ENCODE assay signal across 20 cellular contexts in the genomic region with DNA sequence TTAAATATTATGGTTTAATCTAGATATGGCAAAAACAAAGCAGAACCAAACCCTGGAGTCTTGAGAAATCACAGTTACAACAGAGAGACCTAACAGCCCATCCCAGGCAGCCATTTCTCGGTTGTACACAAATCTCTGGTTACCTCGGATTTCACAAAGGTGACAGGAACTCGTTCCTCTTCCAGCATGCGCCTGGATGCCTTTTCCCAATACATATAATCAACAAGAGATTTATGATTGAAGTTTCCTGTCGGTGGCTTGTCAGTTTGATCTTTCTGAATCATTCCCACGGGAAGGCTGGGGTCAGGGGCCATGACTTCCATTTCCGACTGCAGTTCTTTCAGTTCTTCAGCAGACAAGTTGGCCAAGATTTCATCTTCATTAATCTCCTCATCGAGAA. TPM values are rescaled to one million over a fixed set of nuclear protein-coding genes. Genes with fewer than 3 reads are reported as not detected.
A peak's percentile ranks its signal among the peaks of the same experiment; 100 is the strongest.
DNase-seq lines count a peak whose midpoint lies in the region; ATAC-seq and TF ChIP-seq lines count a peak whose summit lies in the region.
"Had no signal": no experiment of that assay in that cellular context is flagged by ENCODE, and none has a peak within 500 bp of the region (broad histone marks: within the 10 kb centered on the region; RNA-seq: fewer than 3 reads in every experiment).

No MANE protein-coding gene starts in this region.

- POLR2A ChIA-PET in A673 (lab: Charles Lee; ENCODE audit: low non-redundant PET) = no interaction called here

- H3K36me3 ChIP-seq in left lung (no peaks in the 10 kb centered on the region), gastrocnemius medialis (no peaks in the 10 kb centered on the region), A673 (ENCODE audit: insufficient read depth, low read length, poor library complexity, severe bottlenecking) (no peaks in the 10 kb centered on the region)
- H3K36me3 ChIP-seq: tibial nerve had no signal

- H3K4me3 ChIP-seq in coronary artery (peak overlapping the region; percentile 22), left lung (no peak overlapping the region), gastrocnemius medialis (peak overlapping the region; percentile 25 to 54 (median 48)), A673 (ENCODE audit: low read depth, low read length, poor library complexity, severe bottlenecking) (no peak overlapping the region)
- H3K4me3 ChIP-seq: tibial nerve had no signal

- CTCF ChIA-PET in A673 (lab: Charles Lee) = interaction anchor here (0.6 kb wide), 1 partner anchor 182 kb away, joined by 3 read pairs; no protein-coding TSS in a partner anchor

- no peak for TF ChIP-seq POLR2A in gastrocnemius medialis (IDR thresholded peaks at IDR 0.05)

- DNase-seq in LHCN-M2 (ENCODE audit: low read depth) = peak; percentile 25
- no peak for DNase-seq in coronary artery (ENCODE audit: low spot score)
- no peak for DNase-seq in left lung
- DNase-seq in gastrocnemius medialis = peak; percentile 53 to 56
- DNase-seq in activated CD4-positive, alpha-beta T cell treated with anti-CD3 and anti-CD28 coated beads for 48 hours = no peak
- no peak for DNase-seq in A673 (ENCODE audit: low spot score)
- DNase-seq in NCI-H2196 treated with DMSO at 0.1 percent for 48 hours (lab: John Stamatoyannopoulos, UW; ENCODE audit: unreplicated experiment) = no peak
- no peak for DNase-seq in medulla oblongata (ENCODE audit: extremely low spot score)
- DNase-seq: activated CD4-positive, alpha-beta T cell treated with anti-CD3 and anti-CD28 coated beads for 4 hours; activated CD8-positive, alpha-beta memory T cell treated with anti-CD3 and anti-CD28 coated beads, Interleukin-2, amount 50 U/mL, for 4 hours; activated effector memory CD4-positive, alpha-beta T cell treated with anti-CD3 and anti-CD28 coated beads, Interleukin-2, amount 50 U/mL, for 16 hours; DMS79; erythroblast; IMR-90; mammary epithelial cell; natural killer cell; NCI-H1694 treated with DMSO at 0.1 percent for 48 hours; NCI-H446 treated with DMSO at 0.1 percent for 48 hours; NK-92 treated with Interleukin-12 subunit alpha and Interleukin-12 subunit beta, amount 100 ng/mL, for 24 hours had no signal

- H3K4me1 ChIP-seq in left lung (peaks cover 0 to 7% of the 10 kb centered on the region in 2 donors), gastrocnemius medialis (peaks cover 22 to 50% of the 10 kb centered on the region in 2 donors), A673 (ENCODE audit: insufficient read depth, low read length, poor library complexity, severe bottlenecking) (no peaks in the 10 kb centered on the region)

- BruUV-seq in A673 (replicated peaks; lab: Mats Ljungman, UMichigan) = no TSS peak

- intact Hi-C loops in left lung (cut with DNase I) (no loop called here), gastrocnemius medialis (cut with DNase I; ENCODE audit: low total_unique reads) (loop anchor here (1.0 to 10.0 kb wide), 6 partner anchors 21 to 1943 kb away; no protein-coding TSS in a partner anchor), A673 (cut with micrococcal nuclease; ENCODE audit: unreplicated experiment) (loop anchor here (2.0 kb wide), 1 partner anchor 185 kb away; no protein-coding TSS in a partner anchor)

- H3K27me3 ChIP-seq in left lung = no peaks in the 10 kb centered on the region
- no peaks in the 10 kb centered on the region for H3K27me3 ChIP-seq in gastrocnemius medialis
- H3K27me3 ChIP-seq in A673 (replicated peaks; ENCODE audit: insufficient read depth, low read depth, low read length, poor library complexity) = no peaks in the 10 kb centered on the region
- H3K27me3 ChIP-seq: tibial nerve had no signal

- TF ChIP-seq CTCF in coronary artery (IDR thresholded peaks at IDR 0.05) (no peak), left lung (IDR thresholded peaks at IDR 0.05) (no peak), gastrocnemius medialis (IDR thresholded peaks at IDR 0.05 in 4 of 5, conservative IDR thresholded peaks at IDR 0.05 in 1 of 5) (no peak), A673 (conservative IDR thresholded peaks at IDR 0.05; ENCODE audit: low read depth, low read length) (no peak)

- no peak overlapping the region for H3K27ac ChIP-seq in coronary artery
- H3K27ac ChIP-seq in left lung = no peak overlapping the region
- H3K27ac ChIP-seq in gastrocnemius medialis = peak overlapping the region; percentile 95 to 97 (median 96)
- H3K27ac ChIP-seq in A673 (ENCODE audit: low read depth, low read length, poor library complexity, severe bottlenecking) = no peak overlapping the region
- H3K27ac ChIP-seq: tibial nerve had no signal

- H3K9me3 ChIP-seq in left lung (no peaks in the 10 kb centered on the region), gastrocnemius medialis (no peaks in the 10 kb centered on the region), A673 (ENCODE audit: low read depth, low read length, poor library complexity, severe bottlenecking) (no peaks in the 10 kb centered on the region)
- H3K9me3 ChIP-seq: tibial nerve had no signal

- in situ Hi-C loops in gastrocnemius medialis (cut with MboI; ENCODE audit: low sequenced_read_pairs in 4 of 4) = no loop called here

- ATAC-seq in left lung (peak; percentile 21), gastrocnemius medialis (peak; percentile 52 to 64)
- ATAC-seq: natural killer cell had no signal

RNA-seq across cellular contexts. Expression of a gene that starts 0.4 kb away (rescaled TPM):
- total RNA-seq in LHCN-M2 (2014; rRNA removed) (0.90 and 4.6 TPM in 2 replicates), left lung (under 1 TPM; 0.18 to 0.26 TPM), gastrocnemius medialis (100 to 1,000 TPM in 3 of 4 donors, 10 to 100 TPM in 1; 31.0 to 194 (median 113) TPM), A673 (2021) (not detected in 2 replicates)
- 1.4 TPM for polyA plus RNA-seq in LHCN-M2 (2012)
- total RNA-seq: IMR-90, mammary epithelial cell, natural killer cell, tibial nerve had no signal
- polyA plus RNA-seq: IMR-90, mammary epithelial cell had no signal

RNA-seq across cellular contexts. Expression of a gene that starts 37.2 kb away (rescaled TPM):
- total RNA-seq in LHCN-M2 (2014; rRNA removed) (94.3 and 119 TPM in 2 replicates), left lung (100 to 1,000 TPM; 179 to 184 TPM), gastrocnemius medialis (100 to 1,000 TPM; 108 to 181 (median 145) TPM), A673 (2021) (23.9 and 28.2 TPM in 2 replicates)
- polyA plus RNA-seq in LHCN-M2 (2012) = 106 TPM

RNA-seq across cellular contexts. Expression of a gene that starts 41.8 kb away (rescaled TPM):
- total RNA-seq in LHCN-M2 (2014; rRNA removed) (72.5 and 79.7 TPM in 2 replicates), left lung (10 to 100 TPM; 61.3 to 62.2 TPM), gastrocnemius medialis (10 to 100 TPM; 29.3 to 42.2 (median 36.0) TPM), A673 (2021) (40.5 and 55.0 TPM in 2 replicates)
- 36.9 TPM for polyA plus RNA-seq in LHCN-M2 (2012)

Comparison
In these comparisons a context has a peak if more than half of its experiments do, and no peak if none do; other contexts are left out.
1. DNase-seq: peak in LHCN-M2 (single experiment) and gastrocnemius medialis (2 of 2); none in coronary artery (single experiment), left lung (0 of 2), activated CD4-positive, alpha-beta T cell treated with anti-CD3 and anti-CD28 coated beads for 48 hours (single experiment), A673 (single experiment), NCI-H2196 treated with DMSO at 0.1 percent for 48 hours (single experiment) and medulla oblongata (single experiment).
2. H3K27ac ChIP-seq: peak in gastrocnemius medialis (4 of 4); none in coronary artery (0 of 2), left lung (0 of 2) and A673 (single experiment).
3. H3K4me3 ChIP-seq: peak in coronary artery (single experiment) and gastrocnemius medialis (4 of 4); none in left lung (0 of 2) and A673 (single experiment).
4. intact Hi-C loops: an anchor here in gastrocnemius medialis (1.0 to 10.0 kb wide) and A673 (2.0 kb wide); none called in left lung.